In the genomic region with DNA sequence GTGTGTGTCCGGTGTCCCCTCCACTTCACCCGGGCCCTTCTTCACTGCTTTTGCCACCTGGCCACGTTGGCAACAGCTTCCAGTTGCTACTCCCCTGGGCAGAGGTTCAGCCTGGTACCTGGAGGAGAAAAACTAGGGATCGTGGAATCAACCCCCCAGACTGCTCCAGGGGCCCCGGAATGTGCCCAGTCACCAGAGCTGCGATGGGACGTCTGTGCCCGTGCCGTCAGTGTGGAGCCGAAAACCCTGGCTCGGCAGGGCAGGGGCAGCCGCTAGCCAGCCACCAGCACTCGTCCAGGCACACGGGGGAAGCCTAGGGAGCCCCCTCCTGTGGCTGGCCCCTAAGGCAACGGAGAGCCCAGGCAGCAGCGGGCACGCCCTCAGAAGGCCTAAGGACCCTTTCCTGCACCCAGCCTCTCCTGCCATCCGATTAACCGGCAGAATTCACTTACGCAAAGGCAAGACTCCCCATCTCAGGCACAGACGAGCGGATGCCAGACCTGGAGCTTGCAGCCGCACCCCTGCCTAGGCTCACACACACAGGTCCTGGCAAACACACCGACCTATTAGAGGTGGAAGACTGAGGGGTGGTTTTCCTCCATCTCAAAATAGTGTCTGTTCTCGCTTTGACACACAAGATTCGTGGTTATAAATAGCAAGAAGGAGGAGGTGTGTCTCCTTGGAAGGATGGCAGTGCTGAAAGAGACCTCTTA, we compare ENCODE assay signal across 10 cellular contexts.
DNase-seq lines count a peak whose midpoint lies in the region; ATAC-seq and TF ChIP-seq lines count a peak whose summit lies in the region.
"Had no signal": no experiment of that assay in that cellular context is flagged by ENCODE, and none has a peak within 500 bp of the region (broad histone marks: within the 10 kb centered on the region; RNA-seq: fewer than 3 reads in every experiment).

No MANE protein-coding gene starts in this region.

- peak overlapping the region; percentile 74 to 82 for H3K4me3 ChIP-seq in foreskin fibroblast (ENCODE audit: low read depth in 1 of 2, low read length in 2 of 2)
- H3K4me3 ChIP-seq in left lung: peak overlapping the region in 1 of 2 donors; percentile 38

- peaks cover 29% of the 10 kb centered on the region for H3K4me1 Mint-ChIP-seq in T-helper 1 cell treated with Interleukin-12 subunit alpha and Interleukin-12 subunit beta and Interleukin-4 antibody, amounts not matched to agents 30 μg/mL and 1 μg/mL, for 36 hours (ENCODE audit: low read depth)
- H3K4me1 Mint-ChIP-seq in stimulated activated effector memory CD8-positive, alpha-beta T cell treated with anti-CD3 and anti-CD28 coated beads, Interleukin-12 subunit alpha, Interleukin-12 subunit beta, amount 100 ng/mL, for 72 hours: peaks cover 48% of the 10 kb centered on the region

- peak; percentile 1 for ATAC-seq in stimulated activated effector memory CD8-positive, alpha-beta T cell treated with anti-CD3 and anti-CD28 coated beads, Interleukin-12 subunit alpha, Interleukin-12 subunit beta, amount 100 ng/mL, for 72 hours
- ATAC-seq in left lung: no peak

- peaks cover 26 to 98% of the 10 kb centered on the region in 2 donors for H3K27me3 ChIP-seq in left lung

- peak overlapping the region; percentile 72 for H3K4me3 Mint-ChIP-seq in T-helper 1 cell treated with Interleukin-12 subunit alpha and Interleukin-12 subunit beta and Interleukin-4 antibody, amounts not matched to agents 30 μg/mL and 1 μg/mL, for 36 hours
- H3K4me3 Mint-ChIP-seq in stimulated activated effector memory CD8-positive, alpha-beta T cell treated with anti-CD3 and anti-CD28 coated beads, Interleukin-12 subunit alpha, Interleukin-12 subunit beta, amount 100 ng/mL, for 72 hours: peak overlapping the region; percentile 80

- H3K27ac Mint-ChIP-seq in T-helper 1 cell treated with Interleukin-12 subunit alpha and Interleukin-12 subunit beta and Interleukin-4 antibody, amounts not matched to agents 30 μg/mL and 1 μg/mL, for 36 hours: peak overlapping the region; percentile 37
- H3K27ac Mint-ChIP-seq in stimulated activated effector memory CD8-positive, alpha-beta T cell treated with anti-CD3 and anti-CD28 coated beads, Interleukin-12 subunit alpha, Interleukin-12 subunit beta, amount 100 ng/mL, for 72 hours: no peak overlapping the region

- H3K27ac ChIP-seq in left lung: no peak overlapping the region

- TF ChIP-seq CTCF in foreskin fibroblast (IDR thresholded peaks at IDR 0.05; ENCODE audit: low read depth, low read length) (no peak), left lung (IDR thresholded peaks at IDR 0.05) (no peak)

- DNase-seq in NCI-H526 (lab: John Stamatoyannopoulos, UW) (peak; percentile 66 to 69), NCI-H526 treated with DMSO at 0.1 percent for 48 hours (lab: John Stamatoyannopoulos, UW) (no peak), foreskin fibroblast (peak in 1 of 2 donors; percentile 34), left lung (no peak), DMS 273 treated with DMSO at 0.1 percent for 48 hours (lab: John Stamatoyannopoulos, UW) (no peak), SK-N-DZ (ENCODE audit: low spot score) (no peak)
- no peak for DNase-seq in stimulated activated effector memory CD8-positive, alpha-beta T cell treated with anti-CD3 and anti-CD28 coated beads, Interleukin-12 subunit alpha, Interleukin-12 subunit beta, amount 100 ng/mL, for 72 hours (ENCODE audit: low spot score in 2 of 2)
- DNase-seq: activated CD4-positive, CD25-positive, alpha-beta regulatory T cell treated with anti-CD3 and anti-CD28 coated beads, Interleukin-2, amount 50 U/mL, for 72 hours; AML-193 had no signal

- H3K4me1 ChIP-seq in left lung: peaks cover 0 to 34% of the 10 kb centered on the region in 2 donors

- H3K36me3 ChIP-seq in left lung: no peaks in the 10 kb centered on the region

- intact Hi-C loops in left lung (cut with DNase I): no loop called here

- no peaks in the 10 kb centered on the region for H3K9me3 ChIP-seq in left lung

- peaks cover 2% of the 10 kb centered on the region for H3K36me3 Mint-ChIP-seq in T-helper 1 cell treated with Interleukin-12 subunit alpha and Interleukin-12 subunit beta and Interleukin-4 antibody, amounts not matched to agents 30 μg/mL and 1 μg/mL, for 36 hours (ENCODE audit: low read depth)
- H3K36me3 Mint-ChIP-seq in stimulated activated effector memory CD8-positive, alpha-beta T cell treated with anti-CD3 and anti-CD28 coated beads, Interleukin-12 subunit alpha, Interleukin-12 subunit beta, amount 100 ng/mL, for 72 hours: peaks cover 8% of the 10 kb centered on the region

- H3K27me3 Mint-ChIP-seq in T-helper 1 cell treated with Interleukin-12 subunit alpha and Interleukin-12 subunit beta and Interleukin-4 antibody, amounts not matched to agents 30 μg/mL and 1 μg/mL, for 36 hours (ENCODE audit: low read depth): peaks cover 73% of the 10 kb centered on the region

- no peaks in the 10 kb centered on the region for H3K9me3 Mint-ChIP-seq in T-helper 1 cell treated with Interleukin-12 subunit alpha and Interleukin-12 subunit beta and Interleukin-4 antibody, amounts not matched to agents 30 μg/mL and 1 μg/mL, for 36 hours
- H3K9me3 Mint-ChIP-seq in stimulated activated effector memory CD8-positive, alpha-beta T cell treated with anti-CD3 and anti-CD28 coated beads, Interleukin-12 subunit alpha, Interleukin-12 subunit beta, amount 100 ng/mL, for 72 hours: no peaks in the 10 kb centered on the region

Comparison
In these comparisons a context has a peak if more than half of its experiments do, and no peak if none do; other contexts are left out.
1. DNase-seq: peak in NCI-H526 (2 of 2); none in NCI-H526 treated with DMSO at 0.1 percent for 48 hours (single experiment), stimulated activated effector memory CD8-positive, alpha-beta T cell treated with anti-CD3 and anti-CD28 coated beads, Interleukin-12 subunit alpha, Interleukin-12 subunit beta, amount 100 ng/mL, for 72 hours (0 of 2), left lung (0 of 2), DMS 273 treated with DMSO at 0.1 percent for 48 hours (single experiment) and SK-N-DZ (single experiment).